In genomic region chr7:22082553-22082885, GRCh38 we compare ENCODE assay signal across 8 cellular contexts.
DNase-seq lines count a peak whose midpoint lies in the region; ATAC-seq, FAIRE-seq and TF ChIP-seq lines count a peak whose summit lies in the region.

No MANE protein-coding gene starts in this region.

- POLR2A ChIA-PET in K562 (lab: Yijun Ruan, JAX) = interaction anchor here (0.6 to 1.1 kb wide), 2 partner anchors 17 to 1331 kb away, joined by 3 read pairs; no protein-coding TSS in a partner anchor

- in situ Hi-C loops in K562 (cut with MboI) = no loop called here

- H3K4me1 ChIP-seq in K562 (replicated peaks in 1 of 2; ENCODE audit: control insufficient read depth in 2 of 2, insufficient read depth in 2 of 2, low read length in 2 of 2) (peaks cover 9 to 14% of the 10 kb centered on the region in 2 experiments; a peak in 3 of 5 replicates), right lobe of liver (no peaks in the 10 kb centered on the region)

- ATAC-seq in GM18511 (IDR thresholded peaks at IDR 0.05; ENCODE audit: unreplicated experiment) = peak; percentile 10
- peak; percentile 15 for ATAC-seq in HG03135 (IDR thresholded peaks at IDR 0.05; ENCODE audit: unreplicated experiment)
- ATAC-seq in K562 = peak; percentile 27; the same call in 2 of the 3 replicates
- peak; percentile 46 to 64 (median 48) for ATAC-seq in right lobe of liver

- no peaks in the 10 kb centered on the region for H3K79me2 ChIP-seq in K562 (ENCODE audit: control insufficient read depth, insufficient read depth, low read length)

- H3K36me3 Mint-ChIP-seq in type B pancreatic cell = no peaks in the 10 kb centered on the region

- H3K27me3 Mint-ChIP-seq in type B pancreatic cell = peaks cover 50% of the 10 kb centered on the region

- TF ChIP-seq RAD21 in K562 (CRISPR knock-in tag; conservative IDR thresholded peaks at IDR 0.05 in 1 of 2, IDR thresholded peaks at IDR 0.05 in 1 of 2) = no peak

- no peaks in the 10 kb centered on the region; the same call in 1 of the 2 replicates for H3K9me3 ChIP-seq in K562 (replicated peaks; ENCODE audit: control insufficient read depth, insufficient read depth, low read depth, low read length)
- H3K9me3 ChIP-seq in right lobe of liver = no peaks in the 10 kb centered on the region

- H3K4me3 Mint-ChIP-seq in type B pancreatic cell = peak overlapping the region; percentile 89

- TF ChIP-seq POLR2A in K562 (conservative IDR thresholded peaks at IDR 0.05) (no peak), right lobe of liver (IDR thresholded peaks at IDR 0.05) (no peak)

- H3K4me1 Mint-ChIP-seq in type B pancreatic cell (ENCODE audit: unreplicated experiment) = peaks cover 4% of the 10 kb centered on the region

- H3K36me3 ChIP-seq in K562 (ENCODE audit: control insufficient read depth, insufficient read depth, low read length) (no peaks in the 10 kb centered on the region), right lobe of liver (no peaks in the 10 kb centered on the region)

- intact Hi-C loops in K562 (cut with micrococcal nuclease) = loop anchor here (10.0 kb wide), 2 partner anchors 78 to 818 kb away; no protein-coding TSS in a partner anchor
- intact Hi-C loops in right lobe of liver (cut with DNase I) = no loop called here

- H3K27ac Mint-ChIP-seq in type B pancreatic cell = peak overlapping the region; percentile 59

- H3K27ac ChIP-seq in K562 (ENCODE audit: extremely low read depth, low read depth, low read length) (no peak overlapping the region), right lobe of liver (peak overlapping the region; percentile 63 to 83 (median 67))

- TF ChIP-seq CTCF in K562 (IDR thresholded peaks at IDR 0.05 in 2 of 3, conservative IDR thresholded peaks at IDR 0.05 in 1 of 3; ENCODE audit: insufficient read depth in 2 of 3, low read depth in 1 of 3, low read length in 3 of 3) (no peak), right lobe of liver (IDR thresholded peaks at IDR 0.05) (no peak), type B pancreatic cell (conservative IDR thresholded peaks at IDR 0.05) (no peak)

- H3K9ac ChIP-seq in K562 (ENCODE audit: insufficient read depth in 1 of 2, low read depth in 2 of 2, low read length in 2 of 2) = peak overlapping the region in 1 of 2 experiments; percentile 88; a peak in 3 of 4 replicates

- peak overlapping the region; percentile 84 for H3K4me2 ChIP-seq in K562 (ENCODE audit: insufficient read depth, low read length)

- no TSS peak for BruUV-seq in K562 (replicated peaks; lab: Mats Ljungman, UMichigan)

- H3K4me3 ChIP-seq in K562 (peak overlapping the region; percentile 46), right lobe of liver (peak overlapping the region; percentile 35 to 77 (median 73))

- H4K20me1 ChIP-seq in K562 (replicated peaks; ENCODE audit: control insufficient read depth, insufficient read depth, low read length) = no peaks in the 10 kb centered on the region

- 13% methylated on average over 10 of the region's 10 CpGs for WGBS in K562 (ENCODE audit: insufficient coverage, low coverage, missing lambda C conversion rate)
- WGBS in right lobe of liver (ENCODE audit: insufficient coverage, low coverage, low lambda C conversion rate, missing lambda C conversion rate) = 0% methylated on average over 10 of the region's 10 CpGs

- no peak for DNase-seq in K562 (ENCODE audit: extremely low read depth in 1 of 4, low spot score in 3 of 4)
- DNase-seq in right lobe of liver = no peak
- DNase-seq in type B pancreatic cell (ENCODE audit: extremely low spot score, unreplicated experiment) = no peak
- DNase-seq in D341Med (ENCODE audit: low spot score) = no peak
- no peak for DNase-seq in amniotic stem cell (lab: John Stamatoyannopoulos, UW)
- no peak for DNase-seq in DMS53 (lab: John Stamatoyannopoulos, UW)

- H3K9me1 ChIP-seq in K562 (ENCODE audit: control insufficient read depth, insufficient read depth, low read length) = no peaks in the 10 kb centered on the region

- no peak for TF ChIP-seq EP300 in K562 (IDR thresholded peaks at IDR 0.05; ENCODE audit: low read length)

- peaks cover 3 to 16% of the 10 kb centered on the region in 2 experiments; a peak in 2 of 5 replicates for H3K27me3 ChIP-seq in K562 (ENCODE audit: control insufficient read depth in 2 of 2, insufficient read depth in 2 of 2, low read length in 2 of 2)
- H3K27me3 ChIP-seq in right lobe of liver = no peaks in the 10 kb centered on the region

- H3K9me3 Mint-ChIP-seq in type B pancreatic cell = no peaks in the 10 kb centered on the region

- no peak for FAIRE-seq in K562 (lab: Jason Lieb, UNC)

- peak overlapping the region; percentile 95 for H2AFZ ChIP-seq in K562 (ENCODE audit: low read depth, low read length)

- CTCF ChIA-PET in K562 (lab: Yijun Ruan, JAX; ENCODE audit: low intra/inter-chr PET ratio) = no interaction called here

TF ChIP-seq in K562, 482 proteins besides CTCF, POLR2A, EP300 and RAD21:
- TF ChIP-seq ARID3B (CRISPR knock-in tag; IDR thresholded peaks at IDR 0.05; ENCODE audit: borderline replicate concordance) (0 out of 2 replicates have a peak, but pooled peaks have one; percentile 21), BRF2 (IDR thresholded peaks at IDR 0.05; ENCODE audit: borderline replicate concordance, insufficient read depth, insufficient read length) (no peak)
